ENCODE assay signal across 11 cellular contexts in genomic region chr17:75752405-75753192, GRCh38. TPM values are rescaled to one million over a fixed set of nuclear protein-coding genes. Genes with fewer than 3 reads are reported as not detected.
A peak's percentile ranks its signal among the peaks of the same experiment; 100 is the strongest.
DNase-seq lines count a peak whose midpoint lies in the region; ATAC-seq and TF ChIP-seq lines count a peak whose summit lies in the region.
"Had no signal": no experiment of that assay in that cellular context is flagged by ENCODE, and none has a peak within 500 bp of the region (broad histone marks: within the 10 kb centered on the region; RNA-seq: fewer than 3 reads in every experiment).

No MANE protein-coding gene starts in this region.

- H3K27me3 ChIP-seq in KMS-11 (ENCODE audit: insufficient read depth, low read depth) (peaks cover 11% of the 10 kb centered on the region), neuronal stem cell (ENCODE audit: control insufficient read depth in 3 of 3, insufficient read depth in 3 of 3, low read depth in 1 of 3, low read length in 3 of 3) (peaks cover 0 to 21% (median 5%) of the 10 kb centered on the region in 3 experiments), colonic mucosa (no peaks in the 10 kb centered on the region)

- intact Hi-C loops in activated CD4-positive, alpha-beta T cell treated with anti-CD3 and anti-CD28 coated beads, Interleukin-2, amount 10 ng/mL, durations not matched to agents 24 days and 14 days (cut with micrococcal nuclease): loop anchor here (5.0 kb wide), 1 partner anchor 75 kb away; no protein-coding TSS in a partner anchor
- intact Hi-C loops in colonic mucosa (cut with DNase I): no loop called here

- ATAC-seq in activated T-helper 17 cell treated with anti-CD3 and anti-CD28 coated beads, Interleukin-2, amount 50 U/mL, for 72 hours (replicated peaks): peak; percentile 67
- ATAC-seq in HG03025 (IDR thresholded peaks at IDR 0.05; ENCODE audit: low FRiP score, unreplicated experiment): no peak

- H4K91ac ChIP-seq in neuronal stem cell (ENCODE audit: low read depth, low read length, poor library complexity): no peak overlapping the region

- peak overlapping the region; percentile 44 for H3K23ac ChIP-seq in neuronal stem cell (ENCODE audit: low read depth, low read length, poor library complexity)

- H3K4me3 ChIP-seq in KMS-11 (IDR thresholded peaks at IDR 0.05; ENCODE audit: insufficient read depth, low read depth, low read length): no peak overlapping the region
- H3K4me3 ChIP-seq in neuronal stem cell (ENCODE audit: low read length in 2 of 2): peak overlapping the region in 1 of 2 donors; percentile 5
- no peak overlapping the region for H3K4me3 ChIP-seq in colonic mucosa

- no peaks in the 10 kb centered on the region for H3K9me3 ChIP-seq in neuronal stem cell (replicated peaks in 1 of 2; ENCODE audit: control insufficient read depth in 2 of 2, insufficient read depth in 1 of 2, low read depth in 1 of 2, low read length in 2 of 2)
- no peaks in the 10 kb centered on the region for H3K9me3 ChIP-seq in colonic mucosa

- peak overlapping the region; percentile 86 for H4K8ac ChIP-seq in neuronal stem cell (ENCODE audit: low read depth, low read length)

- H3K36me3 Mint-ChIP-seq in activated CD4-positive, alpha-beta T cell treated with anti-CD3 and anti-CD28 coated beads, Interleukin-2, amount 10 ng/mL, durations not matched to agents 24 days and 14 days (ENCODE audit: low read depth): no peaks in the 10 kb centered on the region
- no peaks in the 10 kb centered on the region for H3K36me3 Mint-ChIP-seq in activated T-helper 17 cell treated with anti-CD3 and anti-CD28 coated beads, Interleukin-2, amount 50 U/mL, for 72 hours (ENCODE audit: low read depth)

- no peak overlapping the region for H3K4me2 ChIP-seq in KMS-11
- H3K4me2 ChIP-seq in neuronal stem cell (ENCODE audit: insufficient read depth, low read length, poor library complexity, severe bottlenecking): no peak overlapping the region

- no peak for DNase-seq in activated CD4-positive, alpha-beta T cell treated with anti-CD3 and anti-CD28 coated beads, Interleukin-2, amount 10 ng/mL, durations not matched to agents 24 days and 14 days
- DNase-seq in activated CD4-positive, alpha-beta T cell treated with anti-CD3 and anti-CD28 coated beads, Interleukin-2, amount 50 U/mL, for 4 hours: no peak
- DNase-seq in neuronal stem cell (ENCODE audit: low spot score) (no peak), colonic mucosa (no peak), NCI-H2029 treated with DMSO at 0.1 percent for 48 hours (lab: John Stamatoyannopoulos, UW) (no peak)
- DNase-seq: activated CD4-positive, alpha-beta T cell treated with anti-CD3 and anti-CD28 coated beads for 4 hours; GDM1; stimulated activated CD8-positive, alpha-beta memory T cell treated with anti-CD3 and anti-CD28 coated beads, Interleukin-4, amount 100 ng/mL, for 48 hours had no signal

- peaks cover 3% of the 10 kb centered on the region for H3K79me1 ChIP-seq in neuronal stem cell (ENCODE audit: low read depth, low read length)

- no peaks in the 10 kb centered on the region for H3K36me3 ChIP-seq in KMS-11 (ENCODE audit: insufficient read depth)
- no peaks in the 10 kb centered on the region for H3K36me3 ChIP-seq in neuronal stem cell (replicated peaks in 1 of 2; ENCODE audit: control insufficient read depth in 2 of 2, insufficient read depth in 2 of 2, low read length in 2 of 2)
- peaks cover 26% of the 10 kb centered on the region for H3K36me3 ChIP-seq in colonic mucosa

- H2BK5ac ChIP-seq in neuronal stem cell (ENCODE audit: low read length): peak overlapping the region; percentile 60

- H3K27ac Mint-ChIP-seq in activated CD4-positive, alpha-beta T cell treated with anti-CD3 and anti-CD28 coated beads, Interleukin-2, amount 10 ng/mL, durations not matched to agents 24 days and 14 days: peak overlapping the region; percentile 62
- peak overlapping the region; percentile 37 for H3K27ac Mint-ChIP-seq in activated T-helper 17 cell treated with anti-CD3 and anti-CD28 coated beads, Interleukin-2, amount 50 U/mL, for 72 hours

- H3K27ac ChIP-seq in KMS-11 (no peak overlapping the region), neuronal stem cell (replicated peaks; ENCODE audit: low read length) (no peak overlapping the region), colonic mucosa (no peak overlapping the region)

- WGBS in neuronal stem cell (ENCODE audit: extremely low coverage in 2 of 2, insufficient read length in 2 of 2, insufficient replicate concordance in 1 of 2), 2 donors: no CpG with 5 or more reads among the region's 16 CpGs

- H4K20me1 ChIP-seq in KMS-11 (ENCODE audit: insufficient read depth): no peaks in the 10 kb centered on the region

- peak overlapping the region; percentile 79 for H2BK15ac ChIP-seq in neuronal stem cell (ENCODE audit: low read length)

- H3K9me3 Mint-ChIP-seq in activated CD4-positive, alpha-beta T cell treated with anti-CD3 and anti-CD28 coated beads, Interleukin-2, amount 10 ng/mL, durations not matched to agents 24 days and 14 days: no peaks in the 10 kb centered on the region
- no peaks in the 10 kb centered on the region for H3K9me3 Mint-ChIP-seq in activated T-helper 17 cell treated with anti-CD3 and anti-CD28 coated beads, Interleukin-2, amount 50 U/mL, for 72 hours

- H2AK5ac ChIP-seq in neuronal stem cell (ENCODE audit: low read depth, low read length): peak overlapping the region; percentile 93

- peak overlapping the region; percentile 75 for H3K4me3 Mint-ChIP-seq in activated CD4-positive, alpha-beta T cell treated with anti-CD3 and anti-CD28 coated beads, Interleukin-2, amount 10 ng/mL, durations not matched to agents 24 days and 14 days
- H3K4me3 Mint-ChIP-seq in activated T-helper 17 cell treated with anti-CD3 and anti-CD28 coated beads, Interleukin-2, amount 50 U/mL, for 72 hours: peak overlapping the region; percentile 76

- peak overlapping the region; percentile 52 for H3K18ac ChIP-seq in neuronal stem cell (ENCODE audit: low read length)

- H2BK12ac ChIP-seq in neuronal stem cell (ENCODE audit: low read length): no peak overlapping the region

- peaks cover 20% of the 10 kb centered on the region for H3K4me1 Mint-ChIP-seq in activated CD4-positive, alpha-beta T cell treated with anti-CD3 and anti-CD28 coated beads, Interleukin-2, amount 10 ng/mL, durations not matched to agents 24 days and 14 days
- peaks cover 9% of the 10 kb centered on the region for H3K4me1 Mint-ChIP-seq in activated T-helper 17 cell treated with anti-CD3 and anti-CD28 coated beads, Interleukin-2, amount 50 U/mL, for 72 hours

- H3K4ac ChIP-seq in neuronal stem cell (ENCODE audit: low read length): no peak overlapping the region

- H3K14ac ChIP-seq in neuronal stem cell (ENCODE audit: low read length): no peak overlapping the region

- H3K79me2 ChIP-seq in KMS-11 (ENCODE audit: insufficient read depth, low read depth): no peaks in the 10 kb centered on the region

- H3K9ac ChIP-seq in KMS-11: no peak overlapping the region
- H3K9ac ChIP-seq in neuronal stem cell (ENCODE audit: low read depth, low read length, poor library complexity): peak overlapping the region; percentile 54
- no peak overlapping the region for H3K9ac ChIP-seq in colonic mucosa (ENCODE audit: low read depth in 2 of 2, low read length in 2 of 2)

- H3K4me1 ChIP-seq in KMS-11 (ENCODE audit: low read depth, poor library complexity, severe bottlenecking): peaks cover 28% of the 10 kb centered on the region
- peaks cover 0 to 8% of the 10 kb centered on the region in 2 donors for H3K4me1 ChIP-seq in neuronal stem cell (ENCODE audit: control insufficient read depth in 2 of 2, insufficient read depth in 1 of 2, low read depth in 1 of 2, low read length in 2 of 2)
- H3K4me1 ChIP-seq in colonic mucosa: no peaks in the 10 kb centered on the region

- peak overlapping the region; percentile 44 for H2BK120ac ChIP-seq in neuronal stem cell (ENCODE audit: low read depth, low read length)

- TF ChIP-seq CTCF in KMS-11 (conservative IDR thresholded peaks at IDR 0.05; ENCODE audit: low read depth, low read length): no peak
- no peak for TF ChIP-seq CTCF in colonic mucosa (IDR thresholded peaks at IDR 0.05)

- H3K27me3 Mint-ChIP-seq in activated CD4-positive, alpha-beta T cell treated with anti-CD3 and anti-CD28 coated beads, Interleukin-2, amount 10 ng/mL, durations not matched to agents 24 days and 14 days: peaks cover 3% of the 10 kb centered on the region
- peaks cover 2% of the 10 kb centered on the region for H3K27me3 Mint-ChIP-seq in activated T-helper 17 cell treated with anti-CD3 and anti-CD28 coated beads, Interleukin-2, amount 50 U/mL, for 72 hours

- H2AFZ ChIP-seq in KMS-11 (ENCODE audit: low read depth) (peak overlapping the region; percentile 99), neuronal stem cell (ENCODE audit: low read length) (no peak overlapping the region)

RNA-seq across cellular contexts. Expression of gene GALK1, which starts 12.4 kb away (rescaled TPM):
- 53.3 and 54.7 TPM in 2 replicates for total RNA-seq in activated CD4-positive, alpha-beta T cell treated with anti-CD3 and anti-CD28 coated beads, Interleukin-2, amount 10 ng/mL, durations not matched to agents 24 days and 14 days
- total RNA-seq in activated T-helper 17 cell treated with anti-CD3 and anti-CD28 coated beads, Interleukin-2, amount 50 U/mL, for 72 hours: 10 to 100 TPM; 43.4 to 51.4 TPM
- 20.1 TPM for polyA plus RNA-seq in neuronal stem cell (2013, experiment 1 of 2)
- 18.5 TPM for polyA plus RNA-seq in neuronal stem cell (2013, experiment 2 of 2)
- 10 to 100 TPM; 21.3 to 23.6 TPM for total RNA-seq in colonic mucosa

RNA-seq across cellular contexts. Expression of gene ITGB4, which starts 31.3 kb away (rescaled TPM):
- total RNA-seq in activated CD4-positive, alpha-beta T cell treated with anti-CD3 and anti-CD28 coated beads, Interleukin-2, amount 10 ng/mL, durations not matched to agents 24 days and 14 days: 0.71 and 1.8 TPM in 2 replicates
- 1 to 10 TPM in 1 of 2 donors, under 1 TPM in 1; 0.54 to 1.2 TPM for total RNA-seq in activated T-helper 17 cell treated with anti-CD3 and anti-CD28 coated beads, Interleukin-2, amount 50 U/mL, for 72 hours
- 1.5 TPM for polyA plus RNA-seq in neuronal stem cell (2013, experiment 1 of 2)
- polyA plus RNA-seq in neuronal stem cell (2013, experiment 2 of 2): 2.0 TPM
- total RNA-seq in colonic mucosa: 100 to 1,000 TPM; 267 to 272 TPM

RNA-seq across cellular contexts. Expression of gene UNK, which starts 32.0 kb away (rescaled TPM):
- total RNA-seq in activated CD4-positive, alpha-beta T cell treated with anti-CD3 and anti-CD28 coated beads, Interleukin-2, amount 10 ng/mL, durations not matched to agents 24 days and 14 days: 28.9 and 30.0 TPM in 2 replicates
- total RNA-seq in activated T-helper 17 cell treated with anti-CD3 and anti-CD28 coated beads, Interleukin-2, amount 50 U/mL, for 72 hours: 10 to 100 TPM; 19.0 to 22.1 TPM
- polyA plus RNA-seq in neuronal stem cell (2013, experiment 1 of 2): 25.1 TPM
- 26.8 TPM for polyA plus RNA-seq in neuronal stem cell (2013, experiment 2 of 2)
- total RNA-seq in colonic mucosa: 10 to 100 TPM; 18.4 to 26.0 TPM

Comparison
In these comparisons a context has a peak if more than half of its experiments do, and no peak if none do; other contexts are left out.
1. RNA of gene ITGB4, which starts 31.3 kb away (total RNA-seq): 267 to 272 TPM in colonic mucosa; 0.71 to 1.8 TPM in activated CD4-positive, alpha-beta T cell treated with anti-CD3 and anti-CD28 coated beads, Interleukin-2, amount 10 ng/mL, durations not matched to agents 24 days and 14 days and 0.54 to 1.2 TPM in activated T-helper 17 cell treated with anti-CD3 and anti-CD28 coated beads, Interleukin-2, amount 50 U/mL, for 72 hours; every median in the first group is over 10 times any median in the second.